Comparison of ENCODE assay signal across 10 cellular contexts in the genomic region with DNA sequence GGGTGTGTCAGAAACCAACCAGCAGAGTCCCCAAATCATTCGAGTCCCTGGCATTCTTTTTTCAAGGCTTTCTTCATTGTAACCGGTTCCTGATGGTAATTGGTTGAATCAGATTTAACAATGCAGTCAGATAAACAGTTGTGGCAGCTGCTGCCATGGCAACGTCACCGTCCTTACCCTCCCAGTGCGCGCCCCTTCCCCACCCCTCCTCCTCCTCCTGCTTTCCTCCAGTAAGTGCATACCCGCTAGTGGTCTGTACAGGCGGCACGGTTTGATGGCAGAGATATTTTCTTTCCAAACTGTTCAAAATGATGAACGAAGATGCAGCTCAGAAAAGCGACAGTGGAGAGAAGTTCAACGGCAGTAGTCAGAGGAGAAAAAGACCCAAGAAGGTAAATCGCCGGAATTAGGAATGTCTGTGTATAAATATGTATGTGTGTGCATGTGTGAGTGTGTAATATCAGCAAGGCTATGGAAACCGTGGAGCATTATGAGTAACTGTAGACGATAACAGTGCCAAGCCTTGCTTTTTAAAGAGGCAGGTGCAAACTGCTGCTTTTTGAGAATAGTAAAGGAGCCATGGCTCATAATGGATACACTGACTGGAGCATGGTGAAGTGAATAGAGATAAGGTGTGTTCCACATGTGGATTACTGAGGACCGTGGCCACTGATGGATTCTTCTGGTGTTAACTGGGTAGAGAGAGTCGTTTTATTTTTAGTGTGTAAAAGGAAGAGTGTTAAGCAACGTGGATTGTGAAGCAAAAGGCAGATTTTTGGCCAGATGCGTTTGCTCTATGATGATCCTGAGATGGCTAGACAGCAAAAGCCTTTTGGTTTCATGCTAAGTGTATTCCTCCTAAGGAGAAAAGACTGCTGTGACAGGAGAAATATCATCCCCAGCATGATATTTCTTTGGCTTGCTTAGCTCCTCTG. TPM values are rescaled to one million over a fixed set of nuclear protein-coding genes. Genes with fewer than 3 reads are reported as not detected.
DNase-seq lines count a peak whose midpoint lies in the region; ATAC-seq and TF ChIP-seq lines count a peak whose summit lies in the region.
"Had no signal": no experiment of that assay in that cellular context is flagged by ENCODE, and none has a peak within 500 bp of the region (broad histone marks: within the 10 kb centered on the region; RNA-seq: fewer than 3 reads in every experiment).

A gene (plus strand): TSS at position 233 of the 935 bp plus-strand sequence. CDS start 76 bp downstream, at position 309.

- H3K9me3 ChIP-seq in tibial nerve = no peaks in the 10 kb centered on the region

- H3K36me3 ChIP-seq in tibial nerve = no peaks in the 10 kb centered on the region

- no peak for TF ChIP-seq CTCF in tibial nerve (IDR thresholded peaks at IDR 0.05)

- no peak for TF ChIP-seq EP300 in tibial nerve (IDR thresholded peaks at IDR 0.05)

- peak within 1 kb of the TSS in 2 of 4 donors; percentile 6 to 29 for H3K4me3 ChIP-seq in tibial nerve

- 20 to 22% methylated on average over 20 of the region's 20 CpGs for WGBS in tibial nerve, 2 donors

- ATAC-seq in HG02642 (IDR thresholded peaks at IDR 0.05; ENCODE audit: poor library complexity, unreplicated experiment) = no peak

- no peak for TF ChIP-seq POLR2A in tibial nerve (IDR thresholded peaks at IDR 0.05)

- DNase-seq in DMS53 (lab: John Stamatoyannopoulos, UW) = peak; percentile 75
- DNase-seq in DMS53 treated with DMSO at 0.1 percent for 48 hours (lab: John Stamatoyannopoulos, UW; ENCODE audit: unreplicated experiment) = no peak
- peak; percentile 80 for DNase-seq in cerebellar cortex (ENCODE audit: low spot score)
- DNase-seq in left kidney (ENCODE audit: low read depth, low spot score) = peak; percentile 87
- no peak for DNase-seq in tibial nerve (ENCODE audit: low spot score in 2 of 2)
- no peak for DNase-seq in SW 1271 (lab: John Stamatoyannopoulos, UW)
- DNase-seq in activated naive CD4-positive, alpha-beta T cell treated with Interleukin-2 at 50 U/mL for 16 hours = no peak

- peaks cover 0 to 12% (median 0%) of the 10 kb centered on the region in 4 donors for H3K4me1 ChIP-seq in tibial nerve

- no peak within 1 kb of the TSS for H3K27ac ChIP-seq in tibial nerve
- H3K27ac ChIP-seq: 22Rv1, epithelial cell of prostate had no signal

- H3K27me3 ChIP-seq in tibial nerve = no peaks in the 10 kb centered on the region

RNA-seq across cellular contexts. Expression of the gene that starts here (rescaled TPM):
- 100 to 1,000 TPM in 1 of 4 donors, 10 to 100 TPM in 3; 63.9 to 113 (median 87.5) TPM for total RNA-seq in tibial nerve

Comparison
In these comparisons a context has a peak if more than half of its experiments do, and no peak if none do; other contexts are left out.
1. DNase-seq: peak in DMS53 (single experiment), cerebellar cortex (single experiment) and left kidney (single experiment); none in DMS53 treated with DMSO at 0.1 percent for 48 hours (single experiment), tibial nerve (0 of 2), SW 1271 (0 of 2) and activated naive CD4-positive, alpha-beta T cell treated with Interleukin-2 at 50 U/mL for 16 hours (single experiment).